ENCODE assay signal across 1 cellular context in genomic region chr22:46638601-46639431, GRCh38.
TF ChIP-seq lines count a peak whose summit lies in the region.

No MANE protein-coding gene starts in this region.

TF ChIP-seq in HepG2, 621 proteins besides CTCF, POLR2A, EP300 and RAD21 (continued from another document and continues in another):
- TF ChIP-seq ZNF670 (CRISPR knock-in tag; IDR thresholded peaks at IDR 0.05; ENCODE audit: borderline replicate concordance) (peak; percentile 86; the same call in 1 of the 2 replicates), ZNF816 (CRISPR knock-in tag; IDR thresholded peaks at IDR 0.05; ENCODE audit: borderline replicate concordance) (no peak), NFYC (CRISPR knock-in tag; IDR thresholded peaks at IDR 0.05) (no peak), RARA (CRISPR knock-in tag; IDR thresholded peaks at IDR 0.05) (peak; percentile 88), KDM4B (CRISPR knock-in tag; IDR thresholded peaks at IDR 0.05) (no peak; the same call in 1 of the 2 replicates), DBP (CRISPR knock-in tag; IDR thresholded peaks at IDR 0.05; ENCODE audit: not compliant biosample characterization) (no peak), THAP9 (CRISPR knock-in tag; IDR thresholded peaks at IDR 0.05; ENCODE audit: borderline replicate concordance) (0 out of 2 replicates have a peak, but pooled peaks have one; percentile 46), SKIL (CRISPR knock-in tag; IDR thresholded peaks at IDR 0.05; ENCODE audit: borderline replicate concordance) (peak; percentile 79), ZNF557 (CRISPR knock-in tag; IDR thresholded peaks at IDR 0.05) (no peak), ZSCAN29 (CRISPR knock-in tag; conservative IDR thresholded peaks at IDR 0.05) (peak; percentile 97), ZNF550 (CRISPR knock-in tag; IDR thresholded peaks at IDR 0.05; ENCODE audit: borderline replicate concordance) (no peak), ZNF724P (CRISPR knock-in tag; IDR thresholded peaks at IDR 0.05; ENCODE audit: borderline replicate concordance) (no peak), NR2F2 (IDR thresholded peaks at IDR 0.05; ENCODE audit: borderline replicate concordance, low read depth) (peak; percentile 54; the same call in 1 of the 2 replicates), NR2F6 (IDR thresholded peaks at IDR 0.05) (peak; percentile 73; the same call in 1 of the 2 replicates), NR2F6 (CRISPR knock-in tag; IDR thresholded peaks at IDR 0.05) (peak; percentile 86), NFIC (IDR thresholded peaks at IDR 0.05; ENCODE audit: low read length) (peak; percentile 90), MXD3 (CRISPR knock-in tag; IDR thresholded peaks at IDR 0.05) (no peak), ZFX (CRISPR knock-in tag; IDR thresholded peaks at IDR 0.05; ENCODE audit: low read depth) (peak; percentile 82), ZNF276 (CRISPR knock-in tag; IDR thresholded peaks at IDR 0.05; ENCODE audit: low read depth) (0 out of 2 replicates have a peak, but pooled peaks have one; percentile 82), FOXC1 (CRISPR knock-in tag; IDR thresholded peaks at IDR 0.05; ENCODE audit: borderline replicate concordance) (peak; percentile 77; the same call in 1 of the 2 replicates), TARDBP (CRISPR knock-in tag; IDR thresholded peaks at IDR 0.05) (peak; percentile 99), GTF3A (CRISPR knock-in tag; conservative IDR thresholded peaks at IDR 0.05) (no peak), FOXO1 (CRISPR knock-in tag; IDR thresholded peaks at IDR 0.05) (peak; percentile 90), CENPX (CRISPR knock-in tag; IDR thresholded peaks at IDR 0.05) (no peak), BRF2 (CRISPR knock-in tag; IDR thresholded peaks at IDR 0.05) (no peak), ZNF770 (CRISPR knock-in tag; IDR thresholded peaks at IDR 0.05) (no peak), ZFP36 (IDR thresholded peaks at IDR 0.05; ENCODE audit: borderline replicate concordance, low read depth, low read length, partially characterized antibody) (no peak), KAT2B (IDR thresholded peaks at IDR 0.05; ENCODE audit: borderline replicate concordance, low read depth, low read length) (no peak), PATZ1 (CRISPR knock-in tag; IDR thresholded peaks at IDR 0.05) (peak; percentile 50; the same call in 1 of the 2 replicates), ZNF703 (CRISPR knock-in tag; IDR thresholded peaks at IDR 0.05; ENCODE audit: borderline replicate concordance) (no peak), TOPORS (CRISPR knock-in tag; IDR thresholded peaks at IDR 0.05) (peak; percentile 64; the same call in 1 of the 2 replicates), SYNCRIP (IDR thresholded peaks at IDR 0.05; ENCODE audit: insufficient read depth, low read depth, low read length) (no peak), HNRNPK (IDR thresholded peaks at IDR 0.05; ENCODE audit: low read depth, low read length, poor library complexity, severe bottlenecking) (no peak), PHF5A (CRISPR knock-in tag; IDR thresholded peaks at IDR 0.05; ENCODE audit: low read depth, unreplicated experiment) (no peak), ZNF747 (CRISPR knock-in tag; IDR thresholded peaks at IDR 0.05; ENCODE audit: borderline replicate concordance) (no peak; the same call in 1 of the 2 replicates), KAT7 (CRISPR knock-in tag; IDR thresholded peaks at IDR 0.05; ENCODE audit: borderline replicate concordance) (no peak), ZNF337 (CRISPR knock-in tag; IDR thresholded peaks at IDR 0.05; ENCODE audit: borderline replicate concordance, low read depth) (no peak), PAWR (CRISPR knock-in tag; IDR thresholded peaks at IDR 0.05; ENCODE audit: borderline replicate concordance) (no peak), NCOR1 (IDR thresholded peaks at IDR 0.05; ENCODE audit: borderline replicate concordance, low read length) (peak; percentile 82; the same call in 1 of the 2 replicates), ATF5 (CRISPR knock-in tag; IDR thresholded peaks at IDR 0.05; ENCODE audit: low read depth) (no peak), ZNF605 (CRISPR knock-in tag; IDR thresholded peaks at IDR 0.05) (no peak), BCL3 (CRISPR knock-in tag; IDR thresholded peaks at IDR 0.05) (no peak; the same call in 1 of the 2 replicates), NR2C2 (CRISPR knock-in tag; IDR thresholded peaks at IDR 0.05; ENCODE audit: borderline replicate concordance) (peak; percentile 73; the same call in 1 of the 2 replicates), ZNF691 (CRISPR knock-in tag; IDR thresholded peaks at IDR 0.05; ENCODE audit: borderline replicate concordance, low read depth) (peak; percentile 89), CREM (IDR thresholded peaks at IDR 0.05) (no peak; the same call in 1 of the 2 replicates), CREM (CRISPR knock-in tag; IDR thresholded peaks at IDR 0.05) (no peak), HES4 (CRISPR knock-in tag; IDR thresholded peaks at IDR 0.05; ENCODE audit: borderline replicate concordance) (no peak), ZNF460 (CRISPR knock-in tag; IDR thresholded peaks at IDR 0.05; ENCODE audit: borderline replicate concordance) (peak; percentile 27; the same call in 1 of the 2 replicates), PPARG (CRISPR knock-in tag; conservative IDR thresholded peaks at IDR 0.05) (no peak), ZFYVE20 (CRISPR knock-in tag; IDR thresholded peaks at IDR 0.05; ENCODE audit: borderline replicate concordance, low read depth) (no peak), ZNF292 (CRISPR knock-in tag; IDR thresholded peaks at IDR 0.05; ENCODE audit: borderline replicate concordance, low read depth) (peak; percentile 78; the same call in 1 of the 2 replicates)
